12 cellular contexts compared by ENCODE assay signal in genomic region chr14:77035267-77035666, GRCh38. TPM values are rescaled to one million over a fixed set of nuclear protein-coding genes. Genes with fewer than 3 reads are reported as not detected.
DNase-seq lines count a peak whose midpoint lies in the region; ATAC-seq and TF ChIP-seq lines count a peak whose summit lies in the region.
"Had no signal": no experiment of that assay in that cellular context is flagged by ENCODE, and none has a peak within 500 bp of the region (broad histone marks: within the 10 kb centered on the region; RNA-seq: fewer than 3 reads in every experiment).

No MANE protein-coding gene starts in this region.

- H3K9me3 Mint-ChIP-seq in activated T-helper 2 cell treated with anti-CD3 and anti-CD28 coated beads, Interferon-gamma antibody, Interleukin-2, Interleukin-4, amounts not matched to agents 10 μg/mL and 5 μg/mL and 100 μg/mL, durations not matched to agents 14 hours and 24 hours and 36 hours: no peaks in the 10 kb centered on the region
- H3K9me3 Mint-ChIP-seq: stimulated activated naive CD8-positive, alpha-beta T cell treated with anti-CD3 and anti-CD28 coated beads, Interleukin-15, amount 100 ng/mL, for 72 hours had no signal

- no peaks in the 10 kb centered on the region for H3K36me3 ChIP-seq in muscle layer of colon (ENCODE audit: insufficient read depth, low read length)
- H3K36me3 ChIP-seq in vagina: no peaks in the 10 kb centered on the region
- H3K36me3 ChIP-seq: SJSA1 had no signal

- H3K27ac ChIP-seq in right cardiac atrium (ENCODE audit: low read length) (peak overlapping the region; percentile 8), muscle layer of colon (ENCODE audit: low read depth, low read length) (peak overlapping the region; percentile 52), vagina (peak overlapping the region; percentile 98)
- H3K27ac ChIP-seq: SJSA1 had no signal

- no peak overlapping the region for H3K9ac ChIP-seq in muscle layer of colon (ENCODE audit: low read length)

- no peak for ATAC-seq in right cardiac atrium
- no peak for ATAC-seq in left lobe of liver
- ATAC-seq: stimulated activated naive CD8-positive, alpha-beta T cell treated with anti-CD3 and anti-CD28 coated beads, Interleukin-15, amount 100 ng/mL, for 72 hours had no signal

- WGBS in right cardiac atrium: 91% methylated on average over 4 of the region's 4 CpGs

- no peak for TF ChIP-seq CTCF in vagina (IDR thresholded peaks at IDR 0.05)

- no peaks in the 10 kb centered on the region for H3K27me3 Mint-ChIP-seq in activated T-helper 2 cell treated with anti-CD3 and anti-CD28 coated beads, Interferon-gamma antibody, Interleukin-2, Interleukin-4, amounts not matched to agents 10 μg/mL and 5 μg/mL and 100 μg/mL, durations not matched to agents 14 hours and 24 hours and 36 hours (ENCODE audit: low read depth)
- H3K27me3 Mint-ChIP-seq: stimulated activated naive CD8-positive, alpha-beta T cell treated with anti-CD3 and anti-CD28 coated beads, Interleukin-15, amount 100 ng/mL, for 72 hours had no signal

- H3K4me1 ChIP-seq in right cardiac atrium (ENCODE audit: control insufficient read depth, insufficient read depth, low read length): peaks cover 19% of the 10 kb centered on the region
- H3K4me1 ChIP-seq in muscle layer of colon (ENCODE audit: insufficient read depth, low read length): peaks cover 66% of the 10 kb centered on the region
- peaks cover 89% of the 10 kb centered on the region for H3K4me1 ChIP-seq in vagina

- peaks cover 6% of the 10 kb centered on the region for H3K36me3 Mint-ChIP-seq in activated T-helper 2 cell treated with anti-CD3 and anti-CD28 coated beads, Interferon-gamma antibody, Interleukin-2, Interleukin-4, amounts not matched to agents 10 μg/mL and 5 μg/mL and 100 μg/mL, durations not matched to agents 14 hours and 24 hours and 36 hours (ENCODE audit: low read depth)

- no peak overlapping the region for H3K27ac Mint-ChIP-seq in activated T-helper 2 cell treated with anti-CD3 and anti-CD28 coated beads, Interferon-gamma antibody, Interleukin-2, Interleukin-4, amounts not matched to agents 10 μg/mL and 5 μg/mL and 100 μg/mL, durations not matched to agents 14 hours and 24 hours and 36 hours

- H3K4me3 ChIP-seq in right cardiac atrium (ENCODE audit: low read length) (no peak overlapping the region), muscle layer of colon (ENCODE audit: low read depth in 1 of 2, low read length in 2 of 2) (no peak overlapping the region), vagina (no peak overlapping the region)
- H3K4me3 ChIP-seq: SJSA1 had no signal

- no peak for TF ChIP-seq POLR2A in vagina (IDR thresholded peaks at IDR 0.05)

- peak overlapping the region; percentile 14 for H3K4me3 Mint-ChIP-seq in activated T-helper 2 cell treated with anti-CD3 and anti-CD28 coated beads, Interferon-gamma antibody, Interleukin-2, Interleukin-4, amounts not matched to agents 10 μg/mL and 5 μg/mL and 100 μg/mL, durations not matched to agents 14 hours and 24 hours and 36 hours (ENCODE audit: low read depth)

- H3K27me3 ChIP-seq in right cardiac atrium (ENCODE audit: control insufficient read depth, insufficient read depth) (no peaks in the 10 kb centered on the region), muscle layer of colon (ENCODE audit: control insufficient read depth in 1 of 2, insufficient read depth in 2 of 2, low read length in 2 of 2) (no peaks in the 10 kb centered on the region), vagina (no peaks in the 10 kb centered on the region)
- H3K27me3 ChIP-seq: SJSA1 had no signal

- intact Hi-C loops in right cardiac atrium (cut with DNase I) (no loop called here), cardiac septum (cut with DNase I) (no loop called here), vagina (cut with DNase I) (no loop called here)
- intact Hi-C loops in activated T-helper 2 cell treated with anti-CD3 and anti-CD28 coated beads, Interferon-gamma antibody, Interleukin-2, Interleukin-4, amounts not matched to agents 10 μg/mL and 5 μg/mL and 100 μg/mL, durations not matched to agents 14 hours and 24 hours and 36 hours (cut with micrococcal nuclease): no loop called here

- no peak for DNase-seq in right cardiac atrium
- DNase-seq in cardiac septum (ENCODE audit: low spot score): no peak
- DNase-seq in activated T-helper 2 cell treated with anti-CD3 and anti-CD28 coated beads, Interferon-gamma antibody, Interleukin-2, Interleukin-4, amounts not matched to agents 10 μg/mL and 5 μg/mL and 100 μg/mL, durations not matched to agents 14 hours and 24 hours and 36 hours (ENCODE audit: low spot score): no peak
- DNase-seq in vagina (ENCODE audit: extremely low spot score in 2 of 2): no peak
- no peak for DNase-seq in left lobe of liver (ENCODE audit: low spot score)
- DNase-seq in AG08396 (ENCODE audit: low spot score): no peak
- no peak for DNase-seq in Ammon's horn (ENCODE audit: low spot score)
- DNase-seq: NCI-H146; NCI-H748 treated with DMSO at 0.1 percent for 48 hours; stimulated activated naive CD8-positive, alpha-beta T cell treated with anti-CD3 and anti-CD28 coated beads, Interleukin-15, amount 100 ng/mL, for 72 hours had no signal

- H3K9me3 ChIP-seq in right cardiac atrium (ENCODE audit: control insufficient read depth, low read length) (no peaks in the 10 kb centered on the region), muscle layer of colon (ENCODE audit: low read length) (no peaks in the 10 kb centered on the region), vagina (no peaks in the 10 kb centered on the region)
- H3K9me3 ChIP-seq: SJSA1 had no signal

- H3K4me1 Mint-ChIP-seq in activated T-helper 2 cell treated with anti-CD3 and anti-CD28 coated beads, Interferon-gamma antibody, Interleukin-2, Interleukin-4, amounts not matched to agents 10 μg/mL and 5 μg/mL and 100 μg/mL, durations not matched to agents 14 hours and 24 hours and 36 hours (ENCODE audit: low read depth): peaks cover 71% of the 10 kb centered on the region

RNA-seq across cellular contexts. Expression of gene IRF2BPL, which starts 6.8 kb away (rescaled TPM):
- total RNA-seq in right cardiac atrium (10 to 100 TPM; 43.5 to 61.2 (median 51.5) TPM), cardiac septum (46.0 TPM), vagina (51.1 TPM), left lobe of liver (18.1 TPM)
- polyA plus RNA-seq in right cardiac atrium: 22.0 TPM
- 34.8 and 35.8 TPM in 2 replicates for total RNA-seq in activated T-helper 2 cell treated with anti-CD3 and anti-CD28 coated beads, Interferon-gamma antibody, Interleukin-2, Interleukin-4, amounts not matched to agents 10 μg/mL and 5 μg/mL and 100 μg/mL, durations not matched to agents 14 hours and 24 hours and 36 hours

Comparison
In these comparisons a context has a peak if more than half of its experiments do, and no peak if none do; other contexts are left out.
1. H3K27ac ChIP-seq: peak in every context shown above with its lines; median percentile 98 in vagina; 52 in muscle layer of colon; 8 in right cardiac atrium.